25 cellular contexts compared by ENCODE assay signal in genomic region chr21:42362198-42362597, GRCh38. TPM values are rescaled to one million over a fixed set of nuclear protein-coding genes. Genes with fewer than 3 reads are reported as not detected.
"Had no signal": no experiment of that assay in that cellular context is flagged by ENCODE, and none has a peak within 500 bp of the region (broad histone marks: within the 10 kb centered on the region; RNA-seq: fewer than 3 reads in every experiment).

No MANE protein-coding gene starts in this region.

- H3K9me3 Mint-ChIP-seq: activated naive CD4-positive, alpha-beta T cell treated with anti-CD3 and anti-CD28 coated beads for 36 hours; activated T-cell treated with anti-CD3 and anti-CD28 coated beads, Interleukin-2, amount 50 U/mL, for 4 hours; activated T-helper 17 cell treated with anti-CD3 and anti-CD28 coated beads, Interleukin-2, amount 50 U/mL, for 72 hours; central memory CD8-positive, alpha-beta T cell had no signal

- DNase-seq: activated CD4-positive, alpha-beta T cell treated with anti-CD3 and anti-CD28 coated beads for 4 hours; activated CD8-positive, alpha-beta memory T cell treated with anti-CD3 and anti-CD28 coated beads for 24 hours; activated gamma-delta T cell; activated naive CD4-positive, alpha-beta T cell treated with anti-CD3 and anti-CD28 coated beads for 36 hours; activated T-cell treated with anti-CD3 and anti-CD28 coated beads, Interleukin-2, amount 50 U/mL, for 4 hours; amygdala; MM.1S; NCI-H1105; NCI-H1436; NCI-H1694 treated with DMSO at 0.1 percent for 48 hours; NCI-H2029 treated with DMSO at 0.1 percent for 48 hours; NCI-H446; NCI-H526 treated with DMSO at 0.1 percent for 48 hours; PC-9; SHP77 treated with DMSO at 0.1 percent for 48 hours; T1000 had no signal

- H3K4me3 Mint-ChIP-seq: activated naive CD4-positive, alpha-beta T cell treated with anti-CD3 and anti-CD28 coated beads for 36 hours; activated naive CD8-positive, alpha-beta T cell; activated T-cell treated with anti-CD3 and anti-CD28 coated beads, Interleukin-2, amount 50 U/mL, for 4 hours; activated T-helper 17 cell treated with anti-CD3 and anti-CD28 coated beads, Interleukin-2, amount 50 U/mL, for 72 hours; brain; central memory CD8-positive, alpha-beta T cell; T-helper 1 cell treated with Interleukin-12 subunit alpha and Interleukin-12 subunit beta and Interleukin-4 antibody, amounts not matched to agents 30 μg/mL and 1 μg/mL, for 36 hours had no signal

- H2AFZ ChIP-seq: PC-9 had no signal

- ATAC-seq: activated CD4-positive, CD25-positive, alpha-beta regulatory T cell treated with anti-CD3 and anti-CD28 coated beads, Interleukin-2, amount 50 U/mL, for 24 hours; activated T-cell treated with anti-CD3 and anti-CD28 coated beads, Interleukin-2, amount 50 U/mL, for 4 hours; activated T-helper 17 cell treated with anti-CD3 and anti-CD28 coated beads, Interleukin-2, amount 50 U/mL, for 72 hours had no signal

- H3K27ac Mint-ChIP-seq: activated naive CD4-positive, alpha-beta T cell treated with anti-CD3 and anti-CD28 coated beads for 36 hours; activated naive CD8-positive, alpha-beta T cell; activated T-helper 17 cell treated with anti-CD3 and anti-CD28 coated beads, Interleukin-2, amount 50 U/mL, for 72 hours; T-helper 1 cell treated with Interleukin-12 subunit alpha and Interleukin-12 subunit beta and Interleukin-4 antibody, amounts not matched to agents 30 μg/mL and 1 μg/mL, for 36 hours had no signal

- H3K4me1 Mint-ChIP-seq: activated T-helper 17 cell treated with anti-CD3 and anti-CD28 coated beads, Interleukin-2, amount 50 U/mL, for 72 hours had no signal

- H3K36me3 Mint-ChIP-seq: activated naive CD8-positive, alpha-beta T cell; brain had no signal

- H3K4me3 ChIP-seq: PC-9 had no signal

- H3K27ac ChIP-seq: VCaP had no signal

RNA-seq across cellular contexts. Expression of gene TFF1, which starts 4.1 kb away (rescaled TPM):
- total RNA-seq: activated naive CD4-positive, alpha-beta T cell treated with anti-CD3 and anti-CD28 coated beads for 36 hours; activated T-helper 17 cell treated with anti-CD3 and anti-CD28 coated beads, Interleukin-2, amount 50 U/mL, for 72 hours; astrocyte; SK-MEL-5 had no signal

RNA-seq across cellular contexts. Expression of gene TFF2, which starts 11.4 kb away (rescaled TPM):
- total RNA-seq: activated naive CD4-positive, alpha-beta T cell treated with anti-CD3 and anti-CD28 coated beads for 36 hours; activated T-cell treated with anti-CD3 and anti-CD28 coated beads, Interleukin-2, amount 50 U/mL, for 4 hours; activated T-helper 17 cell treated with anti-CD3 and anti-CD28 coated beads, Interleukin-2, amount 50 U/mL, for 72 hours; astrocyte; SK-MEL-5 had no signal

RNA-seq across cellular contexts. Expression of gene TMPRSS3, which starts 33.7 kb away (rescaled TPM):
- total RNA-seq: astrocyte had no signal

RNA-seq across cellular contexts. Expression of gene UBASH3A, which starts 41.5 kb away (rescaled TPM):
- total RNA-seq: astrocyte, PC-9, SK-MEL-5 had no signal

RNA-seq across cellular contexts. Expression of gene TFF3, which starts 47.0 kb away (rescaled TPM):
- total RNA-seq: activated naive CD4-positive, alpha-beta T cell treated with anti-CD3 and anti-CD28 coated beads for 36 hours; activated T-helper 17 cell treated with anti-CD3 and anti-CD28 coated beads, Interleukin-2, amount 50 U/mL, for 72 hours; astrocyte; PC-9 had no signal
